ENCODE assay signal across 9 cellular contexts in the genomic region with DNA sequence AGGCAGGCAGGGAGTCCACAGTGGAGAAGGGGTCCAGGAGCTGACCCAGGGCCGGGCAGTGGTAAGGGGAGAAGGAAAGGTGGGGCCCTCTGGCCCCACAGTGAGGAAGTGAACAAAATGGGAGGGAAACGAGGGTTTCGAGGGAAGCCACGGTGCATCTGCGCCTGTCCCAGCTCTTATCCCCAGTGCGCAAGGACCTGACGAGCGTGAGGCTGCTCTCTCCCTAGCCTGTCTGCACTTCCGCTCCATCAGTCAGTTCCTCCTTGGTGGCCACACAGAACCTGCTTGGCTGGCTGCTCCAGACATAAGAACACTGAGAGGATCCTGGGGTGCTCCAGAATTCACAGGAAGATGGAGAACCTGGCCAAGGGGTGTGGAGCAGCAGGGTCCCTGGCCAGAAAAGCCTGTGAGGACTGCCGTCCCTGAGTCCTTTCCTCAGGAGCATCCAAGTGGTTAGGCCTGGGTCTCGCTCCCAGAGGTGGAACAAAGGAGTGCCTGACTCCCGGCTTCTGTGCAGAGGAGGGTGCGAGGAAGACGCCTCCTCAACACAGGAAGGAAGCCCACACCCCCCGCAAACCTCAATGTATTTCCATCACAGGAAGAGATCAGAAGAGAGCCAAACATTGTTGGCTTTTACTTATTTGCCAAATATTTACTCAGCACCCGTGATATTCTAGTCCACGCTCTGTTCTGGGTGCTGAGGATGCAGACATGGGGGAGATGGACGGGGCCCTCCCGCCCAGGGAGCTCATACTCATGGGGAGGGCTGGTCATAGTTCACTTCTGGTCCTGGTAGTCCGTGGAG. TPM values are rescaled to one million over a fixed set of nuclear protein-coding genes. Genes with fewer than 3 reads are reported as not detected.
DNase-seq lines count a peak whose midpoint lies in the region; ATAC-seq and TF ChIP-seq lines count a peak whose summit lies in the region.
"Had no signal": no experiment of that assay in that cellular context is flagged by ENCODE, and none has a peak within 500 bp of the region (broad histone marks: within the 10 kb centered on the region; RNA-seq: fewer than 3 reads in every experiment).

No MANE protein-coding gene starts in this region.

- peaks cover 0 to 31% (median 13%) of the 10 kb centered on the region in 11 donors for H3K9me3 Mint-ChIP-seq in naive thymus-derived CD4-positive, alpha-beta T cell
- H3K9me3 Mint-ChIP-seq: type B pancreatic cell had no signal

- WGBS in heart left ventricle, 4 donors: 61 to 74% (median 64%) methylated on average over 19 to 20 of the region's 20 CpGs

- H3K4me1 Mint-ChIP-seq in naive thymus-derived CD4-positive, alpha-beta T cell: peaks cover 45 to 96% (median 89%) of the 10 kb centered on the region in 7 donors

- peaks cover 0 to 32% (median 19%) of the 10 kb centered on the region in 5 donors for H3K36me3 Mint-ChIP-seq in naive thymus-derived CD4-positive, alpha-beta T cell
- H3K36me3 Mint-ChIP-seq: type B pancreatic cell had no signal

- peak overlapping the region; percentile 79 to 94 (median 88) for H3K4me3 Mint-ChIP-seq in naive thymus-derived CD4-positive, alpha-beta T cell

- peak overlapping the region; percentile 22 to 83 (median 70) for H3K27ac ChIP-seq in heart left ventricle
- H3K27ac ChIP-seq in naive thymus-derived CD4-positive, alpha-beta T cell (ENCODE audit: low read depth, low read length): peak overlapping the region; percentile 61

- peak overlapping the region in 1 of 12 donors; percentile 5 for H3K4me3 ChIP-seq in heart left ventricle
- H3K4me3 ChIP-seq in naive thymus-derived CD4-positive, alpha-beta T cell (ENCODE audit: low read length): peak overlapping the region; percentile 68

- POLR2A ChIA-PET in naive thymus-derived CD4-positive, alpha-beta T cell (lab: Charles Lee): interaction anchor here (0.5 to 7.0 kb wide), 19 partner anchors 8 to 1835 kb away, joined by 3 to 76 read pairs (median 6); a partner anchor contains a TSS

- H3K27ac Mint-ChIP-seq in naive thymus-derived CD4-positive, alpha-beta T cell: peak overlapping the region; percentile 90 to 100 (median 97)
- H3K27ac Mint-ChIP-seq: type B pancreatic cell had no signal

- no peak for TF ChIP-seq CTCF in heart left ventricle (IDR thresholded peaks at IDR 0.05)

- CTCF ChIA-PET in naive thymus-derived CD4-positive, alpha-beta T cell (lab: Charles Lee): interaction anchor here (0.9 to 2.8 kb wide), 11 partner anchors 11 to 56 kb away, joined by 3 to 8 read pairs (median 4); a partner anchor contains a TSS

- TF ChIP-seq POLR2A in heart left ventricle (IDR thresholded peaks at IDR 0.05): no peak

- no peaks in the 10 kb centered on the region for H3K36me3 ChIP-seq in heart left ventricle
- H3K36me3 ChIP-seq in naive thymus-derived CD4-positive, alpha-beta T cell (ENCODE audit: control insufficient read depth in 2 of 3, insufficient read depth in 3 of 3, low read length in 3 of 3): no peaks in the 10 kb centered on the region

- peaks cover 0 to 15% (median 0%) of the 10 kb centered on the region in 12 donors for H3K9me3 ChIP-seq in heart left ventricle
- H3K9me3 ChIP-seq in naive thymus-derived CD4-positive, alpha-beta T cell (ENCODE audit: control insufficient read depth in 2 of 3, low read length in 3 of 3): peaks cover 0 to 19% (median 0%) of the 10 kb centered on the region in 3 experiments

- intact Hi-C loops in heart left ventricle (cut with DNase I) (loop anchor here in 3 of 10 donors (5.0 kb wide), 2 partner anchors 39 to 41 kb away; a partner anchor contains a TSS), Right ventricle myocardium superior (cut with DNase I) (no loop called here)
- intact Hi-C loops in naive thymus-derived CD4-positive, alpha-beta T cell (cut with micrococcal nuclease): loop anchor here (1.0 to 5.0 kb wide), 9 partner anchors 11 to 55 kb away; a partner anchor contains a TSS

- peak; percentile 11 to 64 (median 33) for ATAC-seq in heart left ventricle
- no peak for ATAC-seq in Right ventricle myocardium superior (ENCODE audit: poor library complexity)
- ATAC-seq in naive thymus-derived CD4-positive, alpha-beta T cell: peak; percentile 85
- no peak for ATAC-seq in HG03139 (IDR thresholded peaks at IDR 0.05; ENCODE audit: unreplicated experiment)

- no peaks in the 10 kb centered on the region for H3K27me3 ChIP-seq in heart left ventricle
- no peaks in the 10 kb centered on the region for H3K27me3 ChIP-seq in naive thymus-derived CD4-positive, alpha-beta T cell (ENCODE audit: control insufficient read depth in 2 of 2, insufficient read depth in 2 of 2, low read length in 2 of 2)

- peaks cover 3 to 63% (median 52%) of the 10 kb centered on the region in 12 donors for H3K4me1 ChIP-seq in heart left ventricle
- peaks cover 33 to 38% of the 10 kb centered on the region in 2 donors for H3K4me1 ChIP-seq in naive thymus-derived CD4-positive, alpha-beta T cell (ENCODE audit: control insufficient read depth in 2 of 2, insufficient read depth in 2 of 2, low read length in 2 of 2)

- DNase-seq in heart left ventricle (peak in 3 of 5 donors; percentile 50 to 67 (median 53)), Right ventricle myocardium superior (no peak), activated T-helper 1 cell treated with Interleukin-2 at 50 U/mL for 16 hours (ENCODE audit: low read depth) (peak; percentile 41), NCI-H1694 treated with DMSO at 0.1 percent for 48 hours (lab: John Stamatoyannopoulos, UW) (no peak), NAMALWA (ENCODE audit: low spot score) (no peak), cerebellar nuclear complex (lab: John Stamatoyannopoulos, UW) (no peak)
- DNase-seq in naive thymus-derived CD4-positive, alpha-beta T cell: peak in 8 of 9 donors; percentile 55 to 78 (median 72)

- peaks cover 0 to 7% (median 0%) of the 10 kb centered on the region in 5 donors for H3K27me3 Mint-ChIP-seq in naive thymus-derived CD4-positive, alpha-beta T cell
- H3K27me3 Mint-ChIP-seq: type B pancreatic cell had no signal

RNA-seq across cellular contexts. Expression of a gene that starts 43.7 kb away (rescaled TPM):
- total RNA-seq in heart left ventricle (10 to 100 TPM; 15.6 to 29.6 (median 22.0) TPM), Right ventricle myocardium superior (18.2 TPM)
- polyA plus RNA-seq in heart left ventricle: 10 to 100 TPM; 11.7 to 17.0 TPM
- total RNA-seq in naive thymus-derived CD4-positive, alpha-beta T cell: 10 to 100 TPM; 33.5 to 74.7 (median 44.1) TPM
- 1 to 10 TPM; 3.1 to 5.1 TPM for polyA plus RNA-seq in naive thymus-derived CD4-positive, alpha-beta T cell

RNA-seq across cellular contexts. Expression of a gene that starts 55.8 kb away (rescaled TPM):
- total RNA-seq in heart left ventricle (10 to 100 TPM; 13.3 to 18.4 (median 16.8) TPM), Right ventricle myocardium superior (14.6 TPM)
- polyA plus RNA-seq in heart left ventricle: 10 to 100 TPM; 18.3 to 33.4 TPM
- total RNA-seq in naive thymus-derived CD4-positive, alpha-beta T cell: 10 to 100 TPM; 12.0 to 38.4 (median 16.4) TPM
- polyA plus RNA-seq in naive thymus-derived CD4-positive, alpha-beta T cell: 10 to 100 TPM; 15.6 to 19.9 TPM

Comparison
In these comparisons a context has a peak if more than half of its experiments do, and no peak if none do; other contexts are left out.
1. ATAC-seq: peak in heart left ventricle (4 of 4) and naive thymus-derived CD4-positive, alpha-beta T cell (single experiment); none in Right ventricle myocardium superior (single experiment) and HG03139 (single experiment).
2. DNase-seq: peak in heart left ventricle (3 of 5), activated T-helper 1 cell treated with Interleukin-2 at 50 U/mL for 16 hours (single experiment) and naive thymus-derived CD4-positive, alpha-beta T cell (8 of 9); none in Right ventricle myocardium superior (single experiment), NCI-H1694 treated with DMSO at 0.1 percent for 48 hours (single experiment), NAMALWA (single experiment) and cerebellar nuclear complex (0 of 2).